In genomic region chr19:47650695-47651094, GRCh38 we compare ENCODE assay signal across 14 cellular contexts.
"Had no signal": no experiment of that assay in that cellular context is flagged by ENCODE, and none has a peak within 500 bp of the region (broad histone marks: within the 10 kb centered on the region; RNA-seq: fewer than 3 reads in every experiment).

No MANE protein-coding gene starts in this region.

- FAIRE-seq: endometrium had no signal

- H3K27ac ChIP-seq: brain microvascular endothelial cell, suprapubic skin, upper lobe of right lung had no signal

- H3K9me3 ChIP-seq: suprapubic skin, upper lobe of right lung had no signal

- DNase-seq: activated effector memory CD4-positive, alpha-beta T cell treated with anti-CD3 and anti-CD28 coated beads, Interleukin-2, amount 50 U/mL, for 16 hours; brain microvascular endothelial cell; left colon; naive B cell; occipital lobe; stimulated activated CD4-positive, alpha-beta T cell treated with anti-CD3 and anti-CD28 coated beads, Interleukin-12 subunit alpha, Interleukin-12 subunit beta, amount 100 ng/mL, for 4 hours; stimulated activated naive CD8-positive, alpha-beta T cell treated with anti-CD3 and anti-CD28 coated beads, Interleukin-15, Interleukin-2, amounts not matched to agents 100 U/mL and 50 U/mL, for 24 hours; upper lobe of right lung had no signal

- H3K4me3 Mint-ChIP-seq: activated naive CD8-positive, alpha-beta T cell; T-helper 1 cell treated with Interleukin-12 subunit alpha and Interleukin-12 subunit beta and Interleukin-4 antibody, amounts not matched to agents 30 μg/mL and 1 μg/mL, for 36 hours had no signal

- H3K27ac Mint-ChIP-seq: activated naive CD8-positive, alpha-beta T cell; T-helper 1 cell treated with Interleukin-12 subunit alpha and Interleukin-12 subunit beta and Interleukin-4 antibody, amounts not matched to agents 30 μg/mL and 1 μg/mL, for 36 hours had no signal

- H3K4me3 ChIP-seq: suprapubic skin, upper lobe of right lung had no signal

- ATAC-seq: activated CD4-positive, CD25-positive, alpha-beta regulatory T cell treated with anti-CD3 and anti-CD28 coated beads, Interleukin-2, amount 50 U/mL, for 24 hours; esophagus mucosa; left colon; stimulated activated naive CD8-positive, alpha-beta T cell treated with anti-CD3 and anti-CD28 coated beads, Interleukin-15, Interleukin-2, amounts not matched to agents 100 U/mL and 50 U/mL, for 24 hours; upper lobe of right lung had no signal

- H3K27me3 Mint-ChIP-seq: activated naive CD8-positive, alpha-beta T cell; naive B cell had no signal

- H3K36me3 ChIP-seq: suprapubic skin had no signal

- H3K9me3 Mint-ChIP-seq: T-helper 1 cell treated with Interleukin-12 subunit alpha and Interleukin-12 subunit beta and Interleukin-4 antibody, amounts not matched to agents 30 μg/mL and 1 μg/mL, for 36 hours had no signal

- H3K27me3 ChIP-seq: brain microvascular endothelial cell, suprapubic skin, upper lobe of right lung had no signal
